Comparison of ENCODE assay signal across 1 cellular context in the genomic region with DNA sequence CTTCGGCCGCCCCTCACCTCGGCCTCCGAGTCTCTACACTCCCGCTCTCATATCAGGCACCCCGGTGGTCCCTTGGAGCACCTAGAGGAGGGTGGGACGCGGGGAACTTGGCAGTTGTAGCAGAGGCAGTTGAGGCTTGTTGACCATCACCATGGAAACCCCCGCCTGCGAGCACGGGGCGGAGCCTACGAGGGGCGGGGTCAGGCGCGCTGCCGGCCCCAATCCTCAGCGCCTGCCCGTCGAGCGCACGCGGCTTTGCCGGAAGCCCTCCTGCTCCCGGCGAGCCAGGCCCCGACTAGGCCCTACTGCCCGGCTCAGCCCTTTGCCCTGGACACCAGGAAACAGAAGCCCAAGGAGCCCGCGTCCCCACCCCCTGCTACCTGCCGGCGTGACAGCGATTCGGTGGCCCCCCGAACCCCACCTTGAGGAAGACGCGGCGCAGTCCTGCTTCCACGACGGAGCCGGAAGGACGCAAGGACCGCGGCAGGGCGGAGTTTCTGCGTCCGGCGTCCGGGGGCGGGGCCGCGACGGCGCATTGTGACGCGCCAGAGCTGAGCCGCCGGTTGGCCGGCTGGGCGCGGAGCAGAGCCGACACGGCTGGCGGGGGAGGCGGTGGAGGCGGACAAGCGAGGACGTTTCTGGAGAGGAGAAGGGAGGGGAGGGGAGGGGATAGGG.
TF ChIP-seq lines count a peak whose summit lies in the region.

A gene with protein sequence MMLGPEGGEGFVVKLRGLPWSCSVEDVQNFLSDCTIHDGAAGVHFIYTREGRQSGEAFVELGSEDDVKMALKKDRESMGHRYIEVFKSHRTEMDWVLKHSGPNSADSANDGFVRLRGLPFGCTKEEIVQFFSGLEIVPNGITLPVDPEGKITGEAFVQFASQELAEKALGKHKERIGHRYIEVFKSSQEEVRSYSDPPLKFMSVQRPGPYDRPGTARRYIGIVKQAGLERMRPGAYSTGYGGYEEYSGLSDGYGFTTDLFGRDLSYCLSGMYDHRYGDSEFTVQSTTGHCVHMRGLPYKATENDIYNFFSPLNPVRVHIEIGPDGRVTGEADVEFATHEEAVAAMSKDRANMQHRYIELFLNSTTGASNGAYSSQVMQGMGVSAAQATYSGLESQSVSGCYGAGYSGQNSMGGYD (minus strand): TSS at position 477 of the 675 bp plus-strand sequence. CDS start 21,302 bp downstream, outside the sequence.

TF ChIP-seq in GM12878, 131 proteins besides CTCF, POLR2A, EP300 and RAD21 (continued from another document):
- TF ChIP-seq POLR2AphosphoS5 (IDR thresholded peaks at IDR 0.05; ENCODE audit: low read length) (peak; percentile 13; the same call in 1 of the 2 replicates), ATF7 (IDR thresholded peaks at IDR 0.05; ENCODE audit: low read depth) (no peak), ZNF217 (IDR thresholded peaks at IDR 0.05) (no peak), MEF2B (IDR thresholded peaks at IDR 0.05; ENCODE audit: partially characterized antibody, poor library complexity, severe bottlenecking) (no peak), NFYA (IDR thresholded peaks at IDR 0.05; ENCODE audit: borderline replicate concordance, low read depth, low read length) (no peak), ZSCAN29 (IDR thresholded peaks at IDR 0.05) (no peak), IKZF1 (conservative IDR thresholded peaks at IDR 0.05) (peak; percentile 96), NFIC (IDR thresholded peaks at IDR 0.05; ENCODE audit: low read depth, low read length) (no peak), MYB (IDR thresholded peaks at IDR 0.05; ENCODE audit: borderline replicate concordance, low read depth, low read length) (peak; percentile 53; the same call in 1 of the 2 replicates), CHD4 (IDR thresholded peaks at IDR 0.05) (no peak), SREBF1 (IDR thresholded peaks at IDR 0.05; ENCODE audit: low read length) (no peak), RFX5 (IDR thresholded peaks at IDR 0.05; ENCODE audit: low read depth, low read length) (no peak), CHD1 (IDR thresholded peaks at IDR 0.05; ENCODE audit: low read depth, low read length) (no peak), RCOR1 (conservative IDR thresholded peaks at IDR 0.05; ENCODE audit: low read depth, low read length) (no peak), CBFB (IDR thresholded peaks at IDR 0.05; ENCODE audit: low read depth) (peak; percentile 13; the same call in 1 of the 2 replicates)
- TF ChIP-seq, protein P1, sequence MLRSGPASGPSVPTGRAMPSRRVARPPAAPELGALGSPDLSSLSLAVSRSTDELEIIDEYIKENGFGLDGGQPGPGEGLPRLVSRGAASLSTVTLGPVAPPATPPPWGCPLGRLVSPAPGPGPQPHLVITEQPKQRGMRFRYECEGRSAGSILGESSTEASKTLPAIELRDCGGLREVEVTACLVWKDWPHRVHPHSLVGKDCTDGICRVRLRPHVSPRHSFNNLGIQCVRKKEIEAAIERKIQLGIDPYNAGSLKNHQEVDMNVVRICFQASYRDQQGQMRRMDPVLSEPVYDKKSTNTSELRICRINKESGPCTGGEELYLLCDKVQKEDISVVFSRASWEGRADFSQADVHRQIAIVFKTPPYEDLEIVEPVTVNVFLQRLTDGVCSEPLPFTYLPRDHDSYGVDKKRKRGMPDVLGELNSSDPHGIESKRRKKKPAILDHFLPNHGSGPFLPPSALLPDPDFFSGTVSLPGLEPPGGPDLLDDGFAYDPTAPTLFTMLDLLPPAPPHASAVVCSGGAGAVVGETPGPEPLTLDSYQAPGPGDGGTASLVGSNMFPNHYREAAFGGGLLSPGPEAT (IDR thresholded peaks at IDR 0.05; ENCODE audit: low read depth), result peak; percentile 74
- TF ChIP-seq, protein P2, sequence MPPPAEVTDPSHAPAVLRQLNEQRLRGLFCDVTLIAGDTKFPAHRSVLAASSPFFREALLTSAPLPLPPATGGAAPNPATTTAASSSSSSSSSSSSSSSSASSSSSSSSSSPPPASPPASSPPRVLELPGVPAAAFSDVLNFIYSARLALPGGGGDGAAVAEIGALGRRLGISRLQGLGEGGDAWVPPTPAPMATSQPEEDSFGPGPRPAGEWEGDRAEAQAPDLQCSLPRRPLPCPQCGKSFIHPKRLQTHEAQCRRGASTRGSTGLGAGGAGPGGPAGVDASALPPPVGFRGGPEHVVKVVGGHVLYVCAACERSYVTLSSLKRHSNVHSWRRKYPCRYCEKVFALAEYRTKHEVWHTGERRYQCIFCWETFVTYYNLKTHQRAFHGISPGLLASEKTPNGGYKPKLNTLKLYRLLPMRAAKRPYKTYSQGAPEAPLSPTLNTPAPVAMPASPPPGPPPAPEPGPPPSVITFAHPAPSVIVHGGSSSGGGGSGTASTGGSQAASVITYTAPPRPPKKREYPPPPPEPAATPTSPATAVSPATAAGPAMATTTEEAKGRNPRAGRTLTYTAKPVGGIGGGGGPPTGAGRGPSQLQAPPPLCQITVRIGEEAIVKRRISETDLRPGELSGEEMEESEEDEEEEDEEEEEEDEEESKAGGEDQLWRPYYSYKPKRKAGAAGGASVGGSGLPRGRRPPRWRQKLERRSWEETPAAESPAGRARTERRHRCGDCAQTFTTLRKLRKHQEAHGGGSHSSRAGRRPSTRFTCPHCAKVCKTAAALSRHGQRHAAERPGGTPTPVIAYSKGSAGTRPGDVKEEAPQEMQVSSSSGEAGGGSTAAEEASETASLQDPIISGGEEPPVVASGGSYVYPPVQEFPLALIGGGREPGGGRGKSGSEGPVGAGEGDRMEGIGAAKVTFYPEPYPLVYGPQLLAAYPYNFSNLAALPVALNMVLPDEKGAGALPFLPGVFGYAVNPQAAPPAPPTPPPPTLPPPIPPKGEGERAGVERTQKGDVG (CRISPR knock-in tag; IDR thresholded peaks at IDR 0.05), result 0 out of 2 replicates have a peak, but pooled peaks have one; percentile 56
- TF ChIP-seq, protein P3, sequence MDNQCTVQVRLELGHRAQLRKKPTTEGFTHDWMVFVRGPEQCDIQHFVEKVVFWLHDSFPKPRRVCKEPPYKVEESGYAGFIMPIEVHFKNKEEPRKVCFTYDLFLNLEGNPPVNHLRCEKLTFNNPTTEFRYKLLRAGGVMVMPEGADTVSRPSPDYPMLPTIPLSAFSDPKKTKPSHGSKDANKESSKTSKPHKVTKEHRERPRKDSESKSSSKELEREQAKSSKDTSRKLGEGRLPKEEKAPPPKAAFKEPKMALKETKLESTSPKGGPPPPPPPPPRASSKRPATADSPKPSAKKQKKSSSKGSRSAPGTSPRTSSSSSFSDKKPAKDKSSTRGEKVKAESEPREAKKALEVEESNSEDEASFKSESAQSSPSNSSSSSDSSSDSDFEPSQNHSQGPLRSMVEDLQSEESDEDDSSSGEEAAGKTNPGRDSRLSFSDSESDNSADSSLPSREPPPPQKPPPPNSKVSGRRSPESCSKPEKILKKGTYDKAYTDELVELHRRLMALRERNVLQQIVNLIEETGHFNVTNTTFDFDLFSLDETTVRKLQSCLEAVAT (IDR thresholded peaks at IDR 0.05), result no peak
- TF ChIP-seq, protein P4, sequence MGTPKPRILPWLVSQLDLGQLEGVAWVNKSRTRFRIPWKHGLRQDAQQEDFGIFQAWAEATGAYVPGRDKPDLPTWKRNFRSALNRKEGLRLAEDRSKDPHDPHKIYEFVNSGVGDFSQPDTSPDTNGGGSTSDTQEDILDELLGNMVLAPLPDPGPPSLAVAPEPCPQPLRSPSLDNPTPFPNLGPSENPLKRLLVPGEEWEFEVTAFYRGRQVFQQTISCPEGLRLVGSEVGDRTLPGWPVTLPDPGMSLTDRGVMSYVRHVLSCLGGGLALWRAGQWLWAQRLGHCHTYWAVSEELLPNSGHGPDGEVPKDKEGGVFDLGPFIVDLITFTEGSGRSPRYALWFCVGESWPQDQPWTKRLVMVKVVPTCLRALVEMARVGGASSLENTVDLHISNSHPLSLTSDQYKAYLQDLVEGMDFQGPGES (IDR thresholded peaks at IDR 0.05), result no peak
- TF ChIP-seq, protein P5, sequence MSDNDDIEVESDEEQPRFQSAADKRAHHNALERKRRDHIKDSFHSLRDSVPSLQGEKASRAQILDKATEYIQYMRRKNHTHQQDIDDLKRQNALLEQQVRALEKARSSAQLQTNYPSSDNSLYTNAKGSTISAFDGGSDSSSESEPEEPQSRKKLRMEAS (IDR thresholded peaks at IDR 0.05; ENCODE audit: low read depth, low read length), result peak; percentile 95
